ENCODE assay signal across 10 cellular contexts in genomic region chr19:3977242-3978143, GRCh38. TPM values are rescaled to one million over a fixed set of nuclear protein-coding genes. Genes with fewer than 3 reads are reported as not detected.
A peak's percentile ranks its signal among the peaks of the same experiment; 100 is the strongest.
DNase-seq lines count a peak whose midpoint lies in the region; ATAC-seq and TF ChIP-seq lines count a peak whose summit lies in the region.
"Had no signal": no experiment of that assay in that cellular context is flagged by ENCODE, and none has a peak within 500 bp of the region (broad histone marks: within the 10 kb centered on the region; RNA-seq: fewer than 3 reads in every experiment).

No MANE protein-coding gene starts in this region.

- H3K79me2 ChIP-seq in mesendoderm (ENCODE audit: control insufficient read depth, insufficient read depth, low read length): peaks cover 48% of the 10 kb centered on the region

- no peak overlapping the region for H3K56ac ChIP-seq in mesendoderm (ENCODE audit: low read length)

- ATAC-seq in GM19328 (IDR thresholded peaks at IDR 0.05; ENCODE audit: unreplicated experiment): no peak
- ATAC-seq in HG02798 (IDR thresholded peaks at IDR 0.05; ENCODE audit: poor library complexity, unreplicated experiment): no peak
- no peak for ATAC-seq in GM18498 (IDR thresholded peaks at IDR 0.05; ENCODE audit: unreplicated experiment)

- no peak overlapping the region for H2BK5ac ChIP-seq in mesendoderm (ENCODE audit: low read length)

- H3K9me3 ChIP-seq in BLaER1: no peaks in the 10 kb centered on the region

- H3K36me3 ChIP-seq in BLaER1: peaks cover 80% of the 10 kb centered on the region
- peaks cover 60% of the 10 kb centered on the region for H3K36me3 ChIP-seq in mesendoderm (ENCODE audit: control insufficient read depth, insufficient read depth, low read length)

- in situ Hi-C loops in astrocyte of the spinal cord (cut with HindIII; ENCODE audit: low sequenced_read_pairs): no loop called here

- no peak overlapping the region for H2BK120ac ChIP-seq in mesendoderm (ENCODE audit: low read depth, low read length)

- DNase-seq in astrocyte of the spinal cord (ENCODE audit: low read depth, low spot score) (no peak), mesendoderm (peak; percentile 62), pons (ENCODE audit: low spot score) (no peak)
- DNase-seq: NCI-H1092, RPMI8226 had no signal

- no peak overlapping the region for H3K18ac ChIP-seq in mesendoderm (ENCODE audit: low read length)

- H3K4me3 ChIP-seq in BLaER1 (no peak overlapping the region), astrocyte of the spinal cord (ENCODE audit: low read depth, low read length) (no peak overlapping the region), mesendoderm (ENCODE audit: low read length) (no peak overlapping the region)

- H3K79me1 ChIP-seq in mesendoderm (ENCODE audit: low read length): peaks cover 43% of the 10 kb centered on the region

- no peak overlapping the region for H2AK5ac ChIP-seq in mesendoderm (ENCODE audit: low read length)

- H3K23ac ChIP-seq in mesendoderm (ENCODE audit: low read length): no peak overlapping the region

- H3K4me1 ChIP-seq in BLaER1 (peaks cover 65% of the 10 kb centered on the region), mesendoderm (ENCODE audit: control insufficient read depth, low read depth, low read length) (no peaks in the 10 kb centered on the region)

- no peak overlapping the region for H3K4ac ChIP-seq in mesendoderm (ENCODE audit: low read depth, low read length)

- H3K9ac ChIP-seq in BLaER1: peak overlapping the region; percentile 21; the same call in 1 of the 2 replicates
- no peak overlapping the region for H3K9ac ChIP-seq in mesendoderm (ENCODE audit: low read length)

- TF ChIP-seq CTCF in astrocyte of the spinal cord (IDR thresholded peaks at IDR 0.05; ENCODE audit: low read depth, low read length): peak; percentile 29

- H3K27ac ChIP-seq in BLaER1 (no peak overlapping the region), mesendoderm (ENCODE audit: low read depth, low read length) (no peak overlapping the region)

- no peak overlapping the region for H4K8ac ChIP-seq in mesendoderm (ENCODE audit: low read depth, low read length)

- no peak overlapping the region for H4K5ac ChIP-seq in mesendoderm (ENCODE audit: low read length)

- H4K20me1 ChIP-seq in BLaER1: peaks cover 83% of the 10 kb centered on the region

- peak; percentile 7 for TF ChIP-seq POLR2A in GM19099 (IDR thresholded peaks at IDR 0.05; ENCODE audit: extremely low read depth, insufficient read length, low read depth)

- H3K4me2 ChIP-seq in BLaER1: peak overlapping the region; percentile 36
- H3K4me2 ChIP-seq in mesendoderm (ENCODE audit: low read length): no peak overlapping the region

- no CpG with 5 or more reads among the region's 59 CpGs for WGBS in mesendoderm (ENCODE audit: extremely low coverage, insufficient coverage, low lambda C conversion rate)

- H3K27me3 ChIP-seq in BLaER1: no peaks in the 10 kb centered on the region
- no peaks in the 10 kb centered on the region for H3K27me3 ChIP-seq in mesendoderm (ENCODE audit: insufficient read depth, low read length, poor library complexity)

- H2BK15ac ChIP-seq in mesendoderm (replicated peaks; ENCODE audit: low read depth): no peak overlapping the region

RNA-seq across cellular contexts. Expression of gene DAPK3, which starts 6.6 kb away (rescaled TPM):
- polyA plus RNA-seq in mesendoderm (2013, experiment 1 of 2): 96.8 TPM
- polyA plus RNA-seq in mesendoderm (2013, experiment 2 of 2): 100 TPM

RNA-seq across cellular contexts. Expression of gene EEF2, which starts 7.8 kb away (rescaled TPM):
- polyA plus RNA-seq in mesendoderm (2013, experiment 1 of 2): 1,945 TPM
- 1,914 TPM for polyA plus RNA-seq in mesendoderm (2013, experiment 2 of 2)

RNA-seq across cellular contexts. Expression of gene PIAS4, which starts 30.0 kb away (rescaled TPM):
- 63.4 TPM for polyA plus RNA-seq in mesendoderm (2013, experiment 1 of 2)
- polyA plus RNA-seq in mesendoderm (2013, experiment 2 of 2): 63.3 TPM

RNA-seq across cellular contexts. Expression of gene NMRK2, which starts 44.6 kb away (rescaled TPM):
- 23.5 TPM for polyA plus RNA-seq in mesendoderm (2013, experiment 1 of 2)
- polyA plus RNA-seq in mesendoderm (2013, experiment 2 of 2): 22.6 TPM
